Comparison of ENCODE assay signal across 1 cellular context in genomic region chr6:158160932-158161539, GRCh38.
TF ChIP-seq lines count a peak whose summit lies in the region.

No MANE protein-coding gene starts in this region.

TF ChIP-seq in H1, 55 proteins besides CTCF, POLR2A, EP300 and RAD21:
- TF ChIP-seq HDAC6 (IDR thresholded peaks at IDR 0.05; ENCODE audit: low read depth, low read length) (no peak), NANOG (IDR thresholded peaks at IDR 0.05; ENCODE audit: insufficient read depth, low read depth, low read length, poor library complexity, severe bottlenecking) (no peak), POU5F1 (IDR thresholded peaks at IDR 0.05; ENCODE audit: low read depth, low read length) (no peak), CHD1 (IDR thresholded peaks at IDR 0.05; ENCODE audit: low read depth, low read length) (no peak), TBP (IDR thresholded peaks at IDR 0.05; ENCODE audit: low read depth, low read length) (no peak), KDM1A (IDR thresholded peaks at IDR 0.05; ENCODE audit: borderline replicate concordance, low read length) (no peak), CREB1 (IDR thresholded peaks at IDR 0.05) (no peak), BCL11A (IDR thresholded peaks at IDR 0.05; ENCODE audit: low read depth in 2 of 2, low read length in 2 of 2) (no peak), GABPA (IDR thresholded peaks at IDR 0.05; ENCODE audit: borderline replicate concordance, insufficient read depth, low read length) (no peak), TAF1 (IDR thresholded peaks at IDR 0.05; ENCODE audit: low read depth, low read length) (no peak), SRF (IDR thresholded peaks at IDR 0.05; ENCODE audit: low read depth, low read length) (no peak), POLR2AphosphoS5 (IDR thresholded peaks at IDR 0.05; ENCODE audit: low read depth, low read length) (no peak), MAX (IDR thresholded peaks at IDR 0.05) (no peak)
- TF ChIP-seq, protein P1, sequence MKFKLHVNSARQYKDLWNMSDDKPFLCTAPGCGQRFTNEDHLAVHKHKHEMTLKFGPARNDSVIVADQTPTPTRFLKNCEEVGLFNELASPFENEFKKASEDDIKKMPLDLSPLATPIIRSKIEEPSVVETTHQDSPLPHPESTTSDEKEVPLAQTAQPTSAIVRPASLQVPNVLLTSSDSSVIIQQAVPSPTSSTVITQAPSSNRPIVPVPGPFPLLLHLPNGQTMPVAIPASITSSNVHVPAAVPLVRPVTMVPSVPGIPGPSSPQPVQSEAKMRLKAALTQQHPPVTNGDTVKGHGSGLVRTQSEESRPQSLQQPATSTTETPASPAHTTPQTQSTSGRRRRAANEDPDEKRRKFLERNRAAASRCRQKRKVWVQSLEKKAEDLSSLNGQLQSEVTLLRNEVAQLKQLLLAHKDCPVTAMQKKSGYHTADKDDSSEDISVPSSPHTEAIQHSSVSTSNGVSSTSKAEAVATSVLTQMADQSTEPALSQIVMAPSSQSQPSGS (IDR thresholded peaks at IDR 0.05; ENCODE audit: low read length) = no peak
